In the genomic region with DNA sequence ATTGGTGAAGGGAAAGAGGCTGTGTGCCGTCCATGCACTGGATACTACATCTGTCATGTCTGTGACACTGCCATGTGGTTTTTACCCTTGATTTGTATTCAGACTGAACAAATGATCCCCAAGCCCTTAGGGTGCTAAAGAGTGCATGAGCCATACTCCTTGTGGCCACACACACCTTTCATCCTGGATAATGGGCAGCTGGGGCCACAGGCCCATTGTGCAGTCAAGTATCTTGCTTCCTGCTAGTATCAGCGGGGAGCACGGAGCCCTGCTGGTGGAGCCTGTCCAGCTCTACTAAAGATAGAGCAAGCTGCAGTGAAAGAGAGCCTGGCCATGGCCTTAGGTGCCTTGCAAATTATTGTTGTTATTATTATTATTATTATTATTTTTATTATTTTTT, we compare ENCODE assay signal across 19 cellular contexts.
DNase-seq lines count a peak whose midpoint lies in the region; ATAC-seq, FAIRE-seq and TF ChIP-seq lines count a peak whose summit lies in the region.
"Had no signal": no experiment of that assay in that cellular context is flagged by ENCODE, and none has a peak within 500 bp of the region (broad histone marks: within the 10 kb centered on the region; RNA-seq: fewer than 3 reads in every experiment).

No MANE protein-coding gene starts in this region.

- ATAC-seq in A549, result no peak
- ATAC-seq: Right ventricle myocardium inferior, T-cell had no signal

- H3K36me3 ChIP-seq in neutrophil, result no peaks in the 10 kb centered on the region

- no peak for TF ChIP-seq CTCF in A549 (IDR thresholded peaks at IDR 0.05)
- no peak for TF ChIP-seq CTCF in HL-60 (IDR thresholded peaks at IDR 0.05; ENCODE audit: insufficient read depth, low read length)
- no peak for TF ChIP-seq CTCF in RWPE1 (conservative IDR thresholded peaks at IDR 0.05; ENCODE audit: low read depth)
- TF ChIP-seq CTCF in neutrophil (IDR thresholded peaks at IDR 0.05), result no peak

- TF ChIP-seq POLR2A in A549 (IDR thresholded peaks at IDR 0.05; ENCODE audit: low read length), result no peak
- TF ChIP-seq POLR2A in H54 (IDR thresholded peaks at IDR 0.05; ENCODE audit: low read depth, low read length), result no peak

- peak overlapping the region; percentile 88 to 89 for H3K27ac ChIP-seq in A549
- peak overlapping the region; percentile 62 for H3K27ac ChIP-seq in HL-60 (replicated peaks)
- H3K27ac ChIP-seq in RWPE1, result peak overlapping the region; percentile 93
- H3K27ac ChIP-seq in neutrophil, result peak overlapping the region; percentile 34

- 95% methylated on average over 3 of the region's 3 CpGs for WGBS in A549 (ENCODE audit: missing lambda C conversion rate)

- no peak for FAIRE-seq in A549 (lab: Jason Lieb, UNC)
- no peak for FAIRE-seq in H54 (lab: Jason Lieb, UNC)
- FAIRE-seq: HTR-8/SVneo had no signal

- TF ChIP-seq RAD21 in A549 (conservative IDR thresholded peaks at IDR 0.05 in 1 of 2, IDR thresholded peaks at IDR 0.05 in 1 of 2), result no peak

- H3K4me2 ChIP-seq in A549, result no peak overlapping the region; the same call in 2 of the 3 replicates

- CTCF ChIA-PET in A549 (lab: Yijun Ruan, JAX) (no interaction called here), RWPE1 (lab: Yijun Ruan, JAX) (interaction anchor here (0.6 kb wide), 1 partner anchor 15 kb away, joined by 3 read pairs; no protein-coding TSS in a partner anchor)

- H3K9me3 ChIP-seq in A549 (no peaks in the 10 kb centered on the region), neutrophil (no peaks in the 10 kb centered on the region)

- DNase-seq in A549 (ENCODE audit: low read depth in 1 of 2, low spot score in 1 of 2) (no peak), HL-60 (ENCODE audit: low read depth in 1 of 2, low spot score in 1 of 2) (no peak), RWPE1 (ENCODE audit: low spot score) (no peak), H54 (ENCODE audit: insufficient read length, low spot score) (no peak), DMS79 treated with DMSO at 0.1 percent for 48 hours (lab: John Stamatoyannopoulos, UW) (no peak), NCI-H524 (lab: John Stamatoyannopoulos, UW) (no peak), MV-4-11 (lab: John Stamatoyannopoulos, UW) (no peak)
- DNase-seq: CD4-positive, alpha-beta T cell; EL; HCEC 1CT; KBM-7; NCI-H1105; NCI-H1930; NCI-H526; T-cell had no signal

- H3K4me3 ChIP-seq in A549 (no peak overlapping the region), HL-60 (replicated peaks; ENCODE audit: insufficient read depth, low read length) (no peak overlapping the region), neutrophil (ENCODE audit: low read depth in 1 of 2, low read length in 1 of 2) (no peak overlapping the region)
- H3K4me3 ChIP-seq: SK-N-MC had no signal

- no peaks in the 10 kb centered on the region for H3K27me3 ChIP-seq in HL-60 (ENCODE audit: insufficient read depth, poor library complexity, severe bottlenecking)
- H3K27me3 ChIP-seq in neutrophil, result no peaks in the 10 kb centered on the region

- TF ChIP-seq EP300 in A549 (IDR thresholded peaks at IDR 0.05), result no peak

- H3K4me1 ChIP-seq in A549, result peaks cover 81% of the 10 kb centered on the region
- peaks cover 69 to 96% of the 10 kb centered on the region in 2 experiments for H3K4me1 ChIP-seq in neutrophil (ENCODE audit: control insufficient read depth in 1 of 2, insufficient read depth in 1 of 2, low read depth in 1 of 2, low read length in 1 of 2)

- POLR2A ChIA-PET in A549 (lab: Yijun Ruan, JAX), result interaction anchor here (0.7 kb wide), 1 partner anchor 509 kb away, joined by 4 read pairs; no protein-coding TSS in a partner anchor
- POLR2A ChIA-PET in RWPE1 (lab: Yijun Ruan, JAX; ENCODE audit: low non-redundant PET), result no interaction called here

TF ChIP-seq in A549, 52 proteins besides CTCF, POLR2A, EP300 and RAD21:
- TF ChIP-seq GATA3 (IDR thresholded peaks at IDR 0.05; ENCODE audit: borderline replicate concordance) (no peak), HDAC2 (IDR thresholded peaks at IDR 0.05) (no peak)
- TF ChIP-seq, protein P1, sequence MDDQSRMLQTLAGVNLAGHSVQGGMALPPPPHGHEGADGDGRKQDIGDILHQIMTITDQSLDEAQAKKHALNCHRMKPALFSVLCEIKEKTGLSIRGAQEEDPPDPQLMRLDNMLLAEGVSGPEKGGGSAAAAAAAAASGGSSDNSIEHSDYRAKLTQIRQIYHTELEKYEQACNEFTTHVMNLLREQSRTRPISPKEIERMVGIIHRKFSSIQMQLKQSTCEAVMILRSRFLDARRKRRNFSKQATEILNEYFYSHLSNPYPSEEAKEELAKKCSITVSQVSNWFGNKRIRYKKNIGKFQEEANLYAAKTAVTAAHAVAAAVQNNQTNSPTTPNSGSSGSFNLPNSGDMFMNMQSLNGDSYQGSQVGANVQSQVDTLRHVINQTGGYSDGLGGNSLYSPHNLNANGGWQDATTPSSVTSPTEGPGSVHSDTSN (IDR thresholded peaks at IDR 0.05), result no peak

Comparison
In these comparisons a context has a peak if more than half of its experiments do, and no peak if none do; other contexts are left out.
1. H3K27ac ChIP-seq: peak in every context shown above with its lines; median percentile 93 in RWPE1; 88 in A549; 62 in HL-60; 34 in neutrophil.